ENCODE assay signal across 8 cellular contexts in genomic region chrX:154485150-154486051, GRCh38. TPM values are rescaled to one million over a fixed set of nuclear protein-coding genes. Genes with fewer than 3 reads are reported as not detected.
A peak's percentile ranks its signal among the peaks of the same experiment; 100 is the strongest.
DNase-seq lines count a peak whose midpoint lies in the region; ATAC-seq and TF ChIP-seq lines count a peak whose summit lies in the region.

No MANE protein-coding gene starts in this region.

- ATAC-seq in left lung: no peak
- no peak for ATAC-seq in HG03045 (IDR thresholded peaks at IDR 0.05; ENCODE audit: unreplicated experiment)
- ATAC-seq in HG02642 (IDR thresholded peaks at IDR 0.05; ENCODE audit: poor library complexity, unreplicated experiment): no peak
- ATAC-seq in GM21367 (IDR thresholded peaks at IDR 0.05; ENCODE audit: unreplicated experiment): no peak

- H3K9me3 ChIP-seq in adipocyte (ENCODE audit: control insufficient read depth, low read length) (no peaks in the 10 kb centered on the region), left lung (no peaks in the 10 kb centered on the region), transverse colon (no peaks in the 10 kb centered on the region)

- H3K36me3 ChIP-seq in adipocyte (ENCODE audit: control insufficient read depth, insufficient read depth, low read length, severe bottlenecking): peaks cover 12% of the 10 kb centered on the region
- H3K36me3 ChIP-seq in left lung: peaks cover 0 to 17% of the 10 kb centered on the region in 2 donors
- H3K36me3 ChIP-seq in transverse colon: no peaks in the 10 kb centered on the region

- no peak for DNase-seq in activated T-cell treated with anti-CD3 and anti-CD28 coated beads, Interleukin-2, amount 50 U/mL, for 24 hours
- no peak for DNase-seq in activated T-cell treated with anti-CD3 and anti-CD28 coated beads, Interleukin-2, amount 50 U/mL, for 48 hours
- DNase-seq in adipocyte (ENCODE audit: low read depth): no peak
- no peak for DNase-seq in left lung
- no peak for DNase-seq in transverse colon

- H3K4me1 ChIP-seq in adipocyte (ENCODE audit: control insufficient read depth, insufficient read depth, low read length) (peaks cover 13% of the 10 kb centered on the region), left lung (peaks cover 6 to 46% of the 10 kb centered on the region in 2 donors), transverse colon (peaks cover 8 to 27% (median 13%) of the 10 kb centered on the region in 4 donors)

- intact Hi-C loops in left lung (cut with DNase I) (no loop called here), transverse colon (cut with DNase I; ENCODE audit: low total_unique reads) (no loop called here)

- no peak for TF ChIP-seq POLR2A in transverse colon (IDR thresholded peaks at IDR 0.05)

- peaks cover 39% of the 10 kb centered on the region for H3K4me1 Mint-ChIP-seq in activated T-cell treated with anti-CD3 and anti-CD28 coated beads, Interleukin-2, amount 50 U/mL, for 24 hours (ENCODE audit: low read depth)

- peak overlapping the region; percentile 61 for H3K27ac Mint-ChIP-seq in activated T-cell treated with anti-CD3 and anti-CD28 coated beads, Interleukin-2, amount 50 U/mL, for 24 hours

- peak overlapping the region; percentile 79 for H3K4me3 ChIP-seq in adipocyte (ENCODE audit: low read length)
- H3K4me3 ChIP-seq in left lung: peak overlapping the region; percentile 54 to 68
- H3K4me3 ChIP-seq in transverse colon: peak overlapping the region; percentile 49 to 81 (median 66)

- H3K27me3 ChIP-seq in adipocyte (replicated peaks; ENCODE audit: control insufficient read depth, insufficient read depth, low read length): no peaks in the 10 kb centered on the region
- H3K27me3 ChIP-seq in left lung: no peaks in the 10 kb centered on the region
- H3K27me3 ChIP-seq in transverse colon: no peaks in the 10 kb centered on the region

- 63% methylated on average over 35 of the region's 35 CpGs; no CpG with 5 or more reads in 1 of the 2 donors for WGBS in transverse colon (ENCODE audit: low coverage in 1 of 2), 2 donors

- peaks cover 55% of the 10 kb centered on the region for H3K36me3 Mint-ChIP-seq in activated T-cell treated with anti-CD3 and anti-CD28 coated beads, Interleukin-2, amount 50 U/mL, for 24 hours (ENCODE audit: low read depth)

- H3K27ac ChIP-seq in left lung (peak overlapping the region; percentile 70 to 80), transverse colon (peak overlapping the region; percentile 87 to 95 (median 92))

- in situ Hi-C loops in transverse colon (cut with MboI; ENCODE audit: low pct_ligation_motif_present in 1 of 4, low pct_unique_long_range_greater_than_20kb in 1 of 4, low sequenced_read_pairs in 3 of 4): no loop called here

- TF ChIP-seq CTCF in left lung (IDR thresholded peaks at IDR 0.05): no peak
- no peak for TF ChIP-seq CTCF in transverse colon (IDR thresholded peaks at IDR 0.05)

- no peak for TF ChIP-seq EP300 in transverse colon (IDR thresholded peaks at IDR 0.05; ENCODE audit: low read depth)

- H3K4me3 Mint-ChIP-seq in activated T-cell treated with anti-CD3 and anti-CD28 coated beads, Interleukin-2, amount 50 U/mL, for 24 hours: peak overlapping the region; percentile 78

- H3K9me3 Mint-ChIP-seq in activated T-cell treated with anti-CD3 and anti-CD28 coated beads, Interleukin-2, amount 50 U/mL, for 24 hours: no peaks in the 10 kb centered on the region

- peak overlapping the region; percentile 81 for H3K9ac ChIP-seq in adipocyte (ENCODE audit: low read length)

- peaks cover 19% of the 10 kb centered on the region for H3K27me3 Mint-ChIP-seq in activated T-cell treated with anti-CD3 and anti-CD28 coated beads, Interleukin-2, amount 50 U/mL, for 24 hours

RNA-seq across cellular contexts. Expression of gene UBL4A, which starts 1.0 kb away (rescaled TPM):
- total RNA-seq in left lung (10 to 100 TPM; 33.4 to 37.9 TPM), transverse colon (10 to 100 TPM; 19.9 to 50.7 (median 42.7) TPM)

RNA-seq across cellular contexts. Expression of gene SLC10A3, which starts 5.0 kb away (rescaled TPM):
- total RNA-seq in left lung (10 to 100 TPM; 25.1 to 26.8 TPM), transverse colon (100 to 1,000 TPM in 1 of 4 donors, 10 to 100 TPM in 3; 26.7 to 117 (median 34.4) TPM)

RNA-seq across cellular contexts. Expression of gene LAGE3, which starts 6.3 kb away (rescaled TPM):
- 10 to 100 TPM; 20.9 to 21.0 TPM for total RNA-seq in left lung
- 10 to 100 TPM in 2 of 4 donors, 1 to 10 TPM in 1, not detected in 1; 3.0 to 28.4 (median 23.3) TPM for total RNA-seq in transverse colon

RNA-seq across cellular contexts. Expression of gene PLXNA3, which starts 27.3 kb away (rescaled TPM):
- 10 to 100 TPM; 62.4 to 83.6 TPM for total RNA-seq in left lung
- total RNA-seq in transverse colon: 100 to 1,000 TPM in 1 of 4 donors, 10 to 100 TPM in 3; 17.3 to 128 (median 52.8) TPM

RNA-seq across cellular contexts. Expression of gene FAM3A, which starts 30.6 kb away (rescaled TPM):
- 10 to 100 TPM; 35.3 to 43.6 TPM for total RNA-seq in left lung
- total RNA-seq in transverse colon: 100 to 1,000 TPM in 1 of 4 donors, 10 to 100 TPM in 3; 62.7 to 112 (median 72.5) TPM
